ENCODE assay signal across 1 cellular context in the genomic region with DNA sequence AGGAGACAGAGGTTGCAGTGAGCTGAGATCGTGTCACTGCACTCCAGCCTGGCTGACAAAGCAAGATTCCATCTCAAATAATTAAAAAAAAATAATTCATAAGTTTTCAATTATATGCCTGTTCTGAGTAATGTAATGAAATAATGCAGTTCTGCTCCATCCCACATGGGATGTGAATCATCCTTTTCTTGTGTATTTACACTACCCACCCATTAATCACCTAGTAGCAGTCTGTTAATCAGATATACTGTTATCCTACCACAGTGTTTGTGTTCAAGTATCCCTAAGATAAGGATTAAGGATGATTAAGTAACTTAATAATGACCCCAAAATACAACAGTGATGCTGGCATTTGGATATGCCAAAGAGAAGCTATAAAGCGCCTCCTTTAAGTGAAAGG.
A peak's percentile ranks its signal among the peaks of the same experiment; 100 is the strongest.
TF ChIP-seq lines count a peak whose summit lies in the region.

No MANE protein-coding gene starts in this region.

TF ChIP-seq in SK-N-SH, 30 proteins besides CTCF, POLR2A, EP300 and RAD21:
- TF ChIP-seq MAX (IDR thresholded peaks at IDR 0.05; ENCODE audit: low read depth): no peak
- TF ChIP-seq CHD2 (IDR thresholded peaks at IDR 0.05; ENCODE audit: low read length, partially characterized antibody): peak; percentile 39
- TF ChIP-seq TCF12 (IDR thresholded peaks at IDR 0.05): peak; percentile 78
- no peak for TF ChIP-seq REST (IDR thresholded peaks at IDR 0.05; ENCODE audit: low read depth, low read length)
- 0 out of 2 replicates have a peak, but pooled peaks have one; percentile 9 for TF ChIP-seq RXRA (IDR thresholded peaks at IDR 0.05; ENCODE audit: borderline replicate concordance, low read depth)
- TF ChIP-seq RCOR1 (IDR thresholded peaks at IDR 0.05; ENCODE audit: low read length): peak; percentile 44; the same call in 1 of the 2 replicates
- TF ChIP-seq, protein P1, sequence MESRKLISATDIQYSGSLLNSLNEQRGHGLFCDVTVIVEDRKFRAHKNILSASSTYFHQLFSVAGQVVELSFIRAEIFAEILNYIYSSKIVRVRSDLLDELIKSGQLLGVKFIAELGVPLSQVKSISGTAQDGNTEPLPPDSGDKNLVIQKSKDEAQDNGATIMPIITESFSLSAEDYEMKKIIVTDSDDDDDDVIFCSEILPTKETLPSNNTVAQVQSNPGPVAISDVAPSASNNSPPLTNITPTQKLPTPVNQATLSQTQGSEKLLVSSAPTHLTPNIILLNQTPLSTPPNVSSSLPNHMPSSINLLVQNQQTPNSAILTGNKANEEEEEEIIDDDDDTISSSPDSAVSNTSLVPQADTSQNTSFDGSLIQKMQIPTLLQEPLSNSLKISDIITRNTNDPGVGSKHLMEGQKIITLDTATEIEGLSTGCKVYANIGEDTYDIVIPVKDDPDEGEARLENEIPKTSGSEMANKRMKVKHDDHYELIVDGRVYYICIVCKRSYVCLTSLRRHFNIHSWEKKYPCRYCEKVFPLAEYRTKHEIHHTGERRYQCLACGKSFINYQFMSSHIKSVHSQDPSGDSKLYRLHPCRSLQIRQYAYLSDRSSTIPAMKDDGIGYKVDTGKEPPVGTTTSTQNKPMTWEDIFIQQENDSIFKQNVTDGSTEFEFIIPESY (IDR thresholded peaks at IDR 0.05; ENCODE audit: borderline replicate concordance, low read depth): no peak
- TF ChIP-seq POLR2AphosphoS5 (IDR thresholded peaks at IDR 0.05; ENCODE audit: low read depth, low read length): peak; percentile 35; the same call in 1 of the 2 replicates
- TF ChIP-seq, protein P2, sequence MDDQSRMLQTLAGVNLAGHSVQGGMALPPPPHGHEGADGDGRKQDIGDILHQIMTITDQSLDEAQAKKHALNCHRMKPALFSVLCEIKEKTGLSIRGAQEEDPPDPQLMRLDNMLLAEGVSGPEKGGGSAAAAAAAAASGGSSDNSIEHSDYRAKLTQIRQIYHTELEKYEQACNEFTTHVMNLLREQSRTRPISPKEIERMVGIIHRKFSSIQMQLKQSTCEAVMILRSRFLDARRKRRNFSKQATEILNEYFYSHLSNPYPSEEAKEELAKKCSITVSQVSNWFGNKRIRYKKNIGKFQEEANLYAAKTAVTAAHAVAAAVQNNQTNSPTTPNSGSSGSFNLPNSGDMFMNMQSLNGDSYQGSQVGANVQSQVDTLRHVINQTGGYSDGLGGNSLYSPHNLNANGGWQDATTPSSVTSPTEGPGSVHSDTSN (IDR thresholded peaks at IDR 0.05): peak; percentile 61
- TF ChIP-seq JUND (IDR thresholded peaks at IDR 0.05): peak; percentile 67
- no peak for TF ChIP-seq RFX5 (IDR thresholded peaks at IDR 0.05; ENCODE audit: low read length)
- no peak for TF ChIP-seq SIN3A (IDR thresholded peaks at IDR 0.05; ENCODE audit: borderline replicate concordance, low read depth, low read length)
- TF ChIP-seq NRF1 (IDR thresholded peaks at IDR 0.05; ENCODE audit: low read depth, low read length): no peak
- TF ChIP-seq FOSL2 (IDR thresholded peaks at IDR 0.05; ENCODE audit: borderline replicate concordance, low read depth): peak; percentile 44; the same call in 1 of the 2 replicates
- TF ChIP-seq GATA2 (CRISPR knock-in tag; IDR thresholded peaks at IDR 0.05): no peak
- no peak for TF ChIP-seq MXI1 (IDR thresholded peaks at IDR 0.05; ENCODE audit: low read depth, low read length)
- no peak for TF ChIP-seq YY1 (IDR thresholded peaks at IDR 0.05; ENCODE audit: low read depth)
- no peak for TF ChIP-seq FOXJ3 (CRISPR knock-in tag; IDR thresholded peaks at IDR 0.05)
- TF ChIP-seq SMC3 (IDR thresholded peaks at IDR 0.05; ENCODE audit: low read depth, low read length): no peak
